20 cellular contexts compared by ENCODE assay signal in the genomic region with DNA sequence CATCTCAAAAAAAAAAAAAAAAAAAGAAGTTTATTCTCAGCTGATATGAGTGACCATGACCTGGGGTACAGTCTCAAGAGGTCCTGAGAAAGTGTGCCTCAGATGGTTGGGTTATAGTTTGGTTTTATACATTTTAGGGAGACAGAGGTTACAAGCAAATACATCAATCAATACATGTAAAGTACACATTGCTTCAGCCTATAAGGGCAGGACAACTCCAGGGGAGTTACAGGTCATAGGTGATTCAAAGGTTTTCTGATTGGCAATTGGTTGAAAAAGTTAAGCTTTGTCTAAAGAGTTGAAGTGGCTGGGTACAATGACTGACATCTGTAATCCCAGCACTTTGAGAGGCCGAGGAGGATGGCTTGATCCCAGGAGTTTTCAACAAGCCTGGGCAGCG. TPM values are rescaled to one million over a fixed set of nuclear protein-coding genes. Genes with fewer than 3 reads are reported as not detected.
DNase-seq lines count a peak whose midpoint lies in the region; ATAC-seq and TF ChIP-seq lines count a peak whose summit lies in the region.
"Had no signal": no experiment of that assay in that cellular context is flagged by ENCODE, and none has a peak within 500 bp of the region (broad histone marks: within the 10 kb centered on the region; RNA-seq: fewer than 3 reads in every experiment).

No MANE protein-coding gene starts in this region.

- H3K9ac ChIP-seq in endodermal cell (ENCODE audit: extremely low read depth, low read length, poor library complexity, severe bottlenecking) (no peak overlapping the region), liver (ENCODE audit: low read depth in 1 of 2, low read length in 2 of 2) (no peak overlapping the region)
- H3K9ac ChIP-seq: BLaER1 had no signal

- H3K4me1 ChIP-seq in endodermal cell (ENCODE audit: control insufficient read depth, insufficient read depth, low read length) = no peaks in the 10 kb centered on the region
- peaks cover 0 to 9% (median 0%) of the 10 kb centered on the region in 4 donors for H3K4me1 ChIP-seq in liver (ENCODE audit: control insufficient read depth in 4 of 4, insufficient read depth in 4 of 4, low read length in 3 of 4)
- H3K4me1 ChIP-seq: BE2C, Caco-2 had no signal

- TF ChIP-seq CTCF in endodermal cell (conservative IDR thresholded peaks at IDR 0.05) = no peak
- TF ChIP-seq CTCF in liver (IDR thresholded peaks at IDR 0.05; ENCODE audit: low read depth, low read length, missing input control) = no peak

- TF ChIP-seq RAD21 in liver (IDR thresholded peaks at IDR 0.05) = no peak

- H3K27me3 ChIP-seq in endodermal cell (ENCODE audit: control insufficient read depth, insufficient read depth, low read length, poor library complexity, severe bottlenecking) (no peaks in the 10 kb centered on the region), liver (ENCODE audit: control insufficient read depth in 4 of 4, insufficient read depth in 4 of 4, low read length in 3 of 4) (no peaks in the 10 kb centered on the region)
- H3K27me3 ChIP-seq: BE2C, BLaER1 had no signal

- in situ Hi-C loops in KBM-7 (cut with MboI; ENCODE audit: low pct_unique_long_range_greater_than_20kb, low sequenced_read_pairs) = no loop called here

- no peaks in the 10 kb centered on the region for H3K9me3 ChIP-seq in T-helper 17 cell (ENCODE audit: control insufficient read depth, low read length, poor library complexity, severe bottlenecking)
- peaks cover 16% of the 10 kb centered on the region for H3K9me3 ChIP-seq in endodermal cell (ENCODE audit: control insufficient read depth, low read length)
- no peaks in the 10 kb centered on the region for H3K9me3 ChIP-seq in liver (ENCODE audit: control insufficient read depth in 4 of 4, low read length in 3 of 4)
- H3K9me3 ChIP-seq: BE2C, BLaER1, Caco-2 had no signal

- H3K4me3 Mint-ChIP-seq in T-helper 17 cell (no peak overlapping the region), endodermal cell (no peak overlapping the region)
- H3K4me3 Mint-ChIP-seq in effector memory CD8-positive, alpha-beta T cell = no peak overlapping the region
- H3K4me3 Mint-ChIP-seq: CD14-positive monocyte; CD4-positive, CD25-positive, alpha-beta regulatory T cell; CD8-positive, alpha-beta T cell had no signal

- H3K36me3 Mint-ChIP-seq in T-helper 17 cell (ENCODE audit: low read depth) (peaks cover 3% of the 10 kb centered on the region), endodermal cell (ENCODE audit: low read depth) (peaks cover 2% of the 10 kb centered on the region)
- H3K36me3 Mint-ChIP-seq in effector memory CD8-positive, alpha-beta T cell (ENCODE audit: insufficient read depth) = peaks cover 3% of the 10 kb centered on the region
- H3K36me3 Mint-ChIP-seq: CD14-positive monocyte; CD4-positive, CD25-positive, alpha-beta regulatory T cell; CD8-positive, alpha-beta T cell had no signal

- no peaks in the 10 kb centered on the region for H3K36me3 ChIP-seq in endodermal cell (ENCODE audit: control insufficient read depth, insufficient read depth, low read length)
- no peaks in the 10 kb centered on the region for H3K36me3 ChIP-seq in liver (ENCODE audit: control insufficient read depth in 4 of 4, insufficient read depth in 3 of 4, low read depth in 1 of 4, low read length in 3 of 4)
- H3K36me3 ChIP-seq: BE2C, BLaER1 had no signal

- H3K27ac ChIP-seq in endodermal cell (ENCODE audit: low read depth, low read length) (no peak overlapping the region), liver (ENCODE audit: low read depth in 1 of 2, low read length in 2 of 2) (no peak overlapping the region)
- H3K27ac ChIP-seq: BLaER1 had no signal

- H3K27me3 Mint-ChIP-seq in T-helper 17 cell (peaks cover 17% of the 10 kb centered on the region), endodermal cell (ENCODE audit: insufficient read depth) (peaks cover 4% of the 10 kb centered on the region)
- H3K27me3 Mint-ChIP-seq in effector memory CD8-positive, alpha-beta T cell = peaks cover 0 to 10% of the 10 kb centered on the region in 2 donors

- H3K9me3 Mint-ChIP-seq in endodermal cell = peaks cover 19% of the 10 kb centered on the region
- H3K9me3 Mint-ChIP-seq in effector memory CD8-positive, alpha-beta T cell = no peaks in the 10 kb centered on the region
- H3K9me3 Mint-ChIP-seq: CD8-positive, alpha-beta T cell had no signal

- ATAC-seq in T-helper 17 cell = no peak
- no peak for ATAC-seq in effector memory CD8-positive, alpha-beta T cell (replicated peaks)
- ATAC-seq: CD8-positive, alpha-beta T cell had no signal

- H3K4me3 ChIP-seq in endodermal cell (ENCODE audit: low read length) = no peak overlapping the region
- H3K4me3 ChIP-seq in liver (ENCODE audit: low read depth in 1 of 3, low read length in 3 of 3) = no peak overlapping the region
- H3K4me3 ChIP-seq: BLaER1 had no signal

- H3K4me1 Mint-ChIP-seq in T-helper 17 cell = peaks cover 12% of the 10 kb centered on the region
- no peaks in the 10 kb centered on the region for H3K4me1 Mint-ChIP-seq in endodermal cell
- H3K4me1 Mint-ChIP-seq in effector memory CD8-positive, alpha-beta T cell (ENCODE audit: low read depth in 2 of 2) = peaks cover 17 to 20% of the 10 kb centered on the region in 2 donors

- H3K27ac Mint-ChIP-seq in T-helper 17 cell (peak overlapping the region; percentile 3), endodermal cell (no peak overlapping the region)
- H3K27ac Mint-ChIP-seq in effector memory CD8-positive, alpha-beta T cell = no peak overlapping the region
- H3K27ac Mint-ChIP-seq: CD8-positive, alpha-beta T cell had no signal

- 41 to 44% methylated on average over 2 of the region's 2 CpGs for WGBS in endodermal cell (ENCODE audit: insufficient coverage in 1 of 2, insufficient read length in 1 of 2), 2 experiments
- WGBS in liver = 31% methylated on average over 2 of the region's 2 CpGs

- DNase-seq in T-helper 17 cell = no peak
- DNase-seq in endodermal cell = peak; percentile 12
- DNase-seq in KBM-7 = no peak
- DNase-seq in HK-2 (ENCODE audit: unreplicated experiment) = no peak
- DNase-seq in effector memory CD8-positive, alpha-beta T cell = no peak
- DNase-seq: 8988T; ACHN; BE2C; C1 segment of cervical spinal cord; Caco-2; Calu3; CD4-positive, CD25-positive, alpha-beta regulatory T cell; CD8-positive, alpha-beta T cell; DMS79 treated with DMSO at 0.1 percent for 48 hours; GF-D8 had no signal

TF ChIP-seq in liver, 16 proteins besides CTCF, POLR2A, EP300 and RAD21 (continues in another document):
- TF ChIP-seq, protein P1, sequence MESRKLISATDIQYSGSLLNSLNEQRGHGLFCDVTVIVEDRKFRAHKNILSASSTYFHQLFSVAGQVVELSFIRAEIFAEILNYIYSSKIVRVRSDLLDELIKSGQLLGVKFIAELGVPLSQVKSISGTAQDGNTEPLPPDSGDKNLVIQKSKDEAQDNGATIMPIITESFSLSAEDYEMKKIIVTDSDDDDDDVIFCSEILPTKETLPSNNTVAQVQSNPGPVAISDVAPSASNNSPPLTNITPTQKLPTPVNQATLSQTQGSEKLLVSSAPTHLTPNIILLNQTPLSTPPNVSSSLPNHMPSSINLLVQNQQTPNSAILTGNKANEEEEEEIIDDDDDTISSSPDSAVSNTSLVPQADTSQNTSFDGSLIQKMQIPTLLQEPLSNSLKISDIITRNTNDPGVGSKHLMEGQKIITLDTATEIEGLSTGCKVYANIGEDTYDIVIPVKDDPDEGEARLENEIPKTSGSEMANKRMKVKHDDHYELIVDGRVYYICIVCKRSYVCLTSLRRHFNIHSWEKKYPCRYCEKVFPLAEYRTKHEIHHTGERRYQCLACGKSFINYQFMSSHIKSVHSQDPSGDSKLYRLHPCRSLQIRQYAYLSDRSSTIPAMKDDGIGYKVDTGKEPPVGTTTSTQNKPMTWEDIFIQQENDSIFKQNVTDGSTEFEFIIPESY (IDR thresholded peaks at IDR 0.05) = no peak

RNA-seq across cellular contexts. Expression of a gene that starts 2.3 kb away (rescaled TPM):
- not detected for total RNA-seq in T-helper 17 cell
- not detected for total RNA-seq in endodermal cell
- not detected for polyA plus RNA-seq in endodermal cell (2013, experiment 1 of 2)
- polyA plus RNA-seq in endodermal cell (2013, experiment 2 of 2) = not detected
- total RNA-seq in liver = not detected
- polyA plus RNA-seq in liver = not detected
- total RNA-seq: A673; Caco-2; Calu3; CD4-positive, CD25-positive, alpha-beta regulatory T cell; CD8-positive, alpha-beta T cell had no signal
- polyA plus RNA-seq: AG04450, CD14-positive monocyte had no signal

RNA-seq across cellular contexts. Expression of a gene that starts 14.9 kb away (rescaled TPM):
- total RNA-seq in T-helper 17 cell = 10 to 100 TPM; 89.5 to 90.5 TPM
- 100 to 1,000 TPM; 343 to 353 TPM for total RNA-seq in endodermal cell
- 268 TPM for polyA plus RNA-seq in endodermal cell (2013, experiment 1 of 2)
- 254 TPM for polyA plus RNA-seq in endodermal cell (2013, experiment 2 of 2)
- 10 to 100 TPM; 41.4 to 59.4 TPM for total RNA-seq in liver
- 10 to 100 TPM; 33.7 to 66.3 TPM for polyA plus RNA-seq in liver

RNA-seq across cellular contexts. Expression of a gene that starts 35.7 kb away (rescaled TPM):
- total RNA-seq in T-helper 17 cell (10 to 100 TPM; 62.2 to 62.4 TPM), endodermal cell (100 to 1,000 TPM; 174 to 176 TPM), liver (10 to 100 TPM; 44.1 to 59.2 TPM)
- polyA plus RNA-seq in endodermal cell (2013, experiment 1 of 2) = 151 TPM
- polyA plus RNA-seq in endodermal cell (2013, experiment 2 of 2) = 140 TPM
- 100 to 1,000 TPM in 1 of 2 donors, 10 to 100 TPM in 1; 66.1 to 124 TPM for polyA plus RNA-seq in liver

RNA-seq across cellular contexts. Expression of a gene that starts 43.2 kb away (rescaled TPM):
- 100 to 1,000 TPM in 1 of 2 donors, 10 to 100 TPM in 1; 86.9 to 107 TPM for total RNA-seq in T-helper 17 cell
- 10 to 100 TPM; 59.9 to 82.5 TPM for total RNA-seq in endodermal cell
- 40.5 TPM for polyA plus RNA-seq in endodermal cell (2013, experiment 1 of 2)
- 37.3 TPM for polyA plus RNA-seq in endodermal cell (2013, experiment 2 of 2)
- 100 to 1,000 TPM in 1 of 2 donors, 10 to 100 TPM in 1; 25.6 to 103 TPM for total RNA-seq in liver
- polyA plus RNA-seq in liver = 10 to 100 TPM; 38.3 to 51.7 TPM

RNA-seq across cellular contexts. Expression of a gene that starts 58.6 kb away (rescaled TPM):
- 10 to 100 TPM; 14.7 to 15.3 TPM for total RNA-seq in T-helper 17 cell
- total RNA-seq in endodermal cell = 10 to 100 TPM; 36.0 to 36.9 TPM
- polyA plus RNA-seq in endodermal cell (2013, experiment 1 of 2) = 31.5 TPM
- 28.4 TPM for polyA plus RNA-seq in endodermal cell (2013, experiment 2 of 2)
- total RNA-seq in liver = 10 to 100 TPM; 21.6 to 24.8 TPM
- 10 to 100 TPM; 13.4 to 21.8 TPM for polyA plus RNA-seq in liver
